ENCODE assay signal across 1 cellular context in genomic region chr13:76991432-76991795, GRCh38.
TF ChIP-seq lines count a peak whose summit lies in the region.

No MANE protein-coding gene starts in this region.

TF ChIP-seq in K562, 482 proteins besides CTCF, POLR2A, EP300 and RAD21 (continued from another document):
- no peak for TF ChIP-seq ZBTB33 (CRISPR knock-in tag; IDR thresholded peaks at IDR 0.05)
- peak; percentile 27; the same call in 1 of the 2 replicates for TF ChIP-seq ZC3H4 (CRISPR knock-in tag; IDR thresholded peaks at IDR 0.05; ENCODE audit: borderline replicate concordance)
- no peak for TF ChIP-seq ARID4B (CRISPR knock-in tag; IDR thresholded peaks at IDR 0.05)
- 0 out of 2 replicates have a peak, but pooled peaks have one; percentile 27 for TF ChIP-seq ZNF511 (CRISPR knock-in tag; IDR thresholded peaks at IDR 0.05)
- TF ChIP-seq ZNF592 (IDR thresholded peaks at IDR 0.05): peak; percentile 64
- TF ChIP-seq RBM17 (IDR thresholded peaks at IDR 0.05; ENCODE audit: borderline replicate concordance, low read depth, low read length): no peak
